Comparison of ENCODE assay signal across 15 cellular contexts in genomic region chr10:119768455-119769094, GRCh38. TPM values are rescaled to one million over a fixed set of nuclear protein-coding genes. Genes with fewer than 3 reads are reported as not detected.
DNase-seq lines count a peak whose midpoint lies in the region; ATAC-seq and TF ChIP-seq lines count a peak whose summit lies in the region.
"Had no signal": no experiment of that assay in that cellular context is flagged by ENCODE, and none has a peak within 500 bp of the region (broad histone marks: within the 10 kb centered on the region; RNA-seq: fewer than 3 reads in every experiment).

No MANE protein-coding gene starts in this region.

- no peak overlapping the region for H3K4me3 ChIP-seq in mammary epithelial cell (replicated peaks in 1 of 3; ENCODE audit: insufficient read depth in 1 of 3, low read depth in 2 of 3, low read length in 3 of 3)
- no peak overlapping the region for H3K4me3 ChIP-seq in left lung
- H3K4me3 ChIP-seq in uterus, result no peak overlapping the region
- H3K4me3 ChIP-seq: adrenal gland; BLaER1 treated with 17β-estradiol and CSF1 and Interleukin-3, amounts not matched to agents 10 nM and 100 nM had no signal

- H3K4me1 ChIP-seq in mammary epithelial cell (ENCODE audit: insufficient read depth, low read length), result peaks cover 32% of the 10 kb centered on the region
- peaks cover 8 to 29% of the 10 kb centered on the region in 2 donors for H3K4me1 ChIP-seq in left lung
- H3K4me1 ChIP-seq in uterus, result peaks cover 0 to 21% of the 10 kb centered on the region in 2 donors

- no TSS peak for BruUV-seq in mammary epithelial cell (replicated peaks; lab: Mats Ljungman, UMichigan)

- H3K9ac ChIP-seq in mammary epithelial cell (ENCODE audit: insufficient read depth, low read length), result no peak overlapping the region
- H3K9ac ChIP-seq: BLaER1 treated with 17β-estradiol and CSF1 and Interleukin-3, amounts not matched to agents 10 nM and 100 nM had no signal

- peak; percentile 16 for DNase-seq in NCI-H226
- DNase-seq in mammary epithelial cell, result peak; percentile 72
- no peak for DNase-seq in left lung
- peak in 1 of 2 donors; percentile 31 for DNase-seq in uterus
- no peak for DNase-seq in iPS-NIHi7 (ENCODE audit: extremely low spot score)
- no peak for DNase-seq in retina
- DNase-seq: activated CD4-positive, alpha-beta T cell treated with anti-CD3 and anti-CD28 coated beads, Interleukin-2, amount 50 U/mL, for 48 hours; adrenal gland; H7; mesenchymal stem cell; NCI-H1436 had no signal

- H3K36me3 ChIP-seq in mammary epithelial cell (ENCODE audit: insufficient read depth, low read length) (no peaks in the 10 kb centered on the region), left lung (no peaks in the 10 kb centered on the region), uterus (no peaks in the 10 kb centered on the region)
- H3K36me3 ChIP-seq: adrenal gland, neutrophil had no signal

- CTCF ChIA-PET in mammary epithelial cell (lab: Charles Lee; ENCODE audit: low non-redundant PET), result no interaction called here

- no peaks in the 10 kb centered on the region for H4K20me1 ChIP-seq in mammary epithelial cell (ENCODE audit: insufficient read depth, low read length)

- no peak for TF ChIP-seq POLR2A in uterus (IDR thresholded peaks at IDR 0.05)

- peaks cover 20% of the 10 kb centered on the region for H3K79me2 ChIP-seq in mammary epithelial cell (ENCODE audit: insufficient read depth, low read length)

- intact Hi-C loops in mammary epithelial cell (cut with micrococcal nuclease) (loop anchor here (10.0 kb wide), 1 partner anchor 736 kb away; no protein-coding TSS in a partner anchor), left lung (cut with DNase I) (no loop called here), uterus (cut with DNase I; ENCODE audit: low total_unique reads) (no loop called here)

- H2AFZ ChIP-seq in mammary epithelial cell (ENCODE audit: low read depth, low read length), result no peak overlapping the region

- no peak for TF ChIP-seq CTCF in mammary epithelial cell (conservative IDR thresholded peaks at IDR 0.05 in 1 of 2, IDR thresholded peaks at IDR 0.05 in 1 of 2; ENCODE audit: extremely low read depth in 1 of 2, insufficient read depth in 1 of 2, low read depth in 1 of 2, low read length in 2 of 2)
- no peak for TF ChIP-seq CTCF in left lung (IDR thresholded peaks at IDR 0.05)
- TF ChIP-seq CTCF in uterus (IDR thresholded peaks at IDR 0.05), result no peak

- in situ Hi-C loops in mammary epithelial cell (cut with MboI; ENCODE audit: low sequenced_read_pairs in 2 of 2), result no loop called here

- H3K9me3 ChIP-seq in mammary epithelial cell (replicated peaks; ENCODE audit: insufficient read depth, low read length) (no peaks in the 10 kb centered on the region), left lung (no peaks in the 10 kb centered on the region), uterus (no peaks in the 10 kb centered on the region)
- H3K9me3 ChIP-seq: adrenal gland, neutrophil had no signal

- ATAC-seq in left lung, result peak; percentile 91
- ATAC-seq in HG03039 (IDR thresholded peaks at IDR 0.05; ENCODE audit: unreplicated experiment), result no peak
- ATAC-seq: stimulated activated effector memory CD8-positive, alpha-beta T cell treated with anti-CD3 and anti-CD28 coated beads, Interleukin-12 subunit alpha, Interleukin-12 subunit beta, amount 100 ng/mL, for 72 hours had no signal

- WGBS in mammary epithelial cell (ENCODE audit: low coverage, missing lambda C conversion rate), result 60% methylated on average over 3 of the region's 4 CpGs

- H3K27ac ChIP-seq in mammary epithelial cell (ENCODE audit: insufficient read depth, low read depth, low read length), result no peak overlapping the region
- peak overlapping the region; percentile 4 to 37 for H3K27ac ChIP-seq in left lung
- peak overlapping the region; percentile 67 to 71 for H3K27ac ChIP-seq in uterus
- H3K27ac ChIP-seq: adrenal gland; BLaER1 treated with 17β-estradiol and CSF1 and Interleukin-3, amounts not matched to agents 10 nM and 100 nM; neutrophil had no signal

- H3K4me2 ChIP-seq in mammary epithelial cell (ENCODE audit: insufficient read depth, low read depth, low read length), result peak overlapping the region; percentile 5

- dilution Hi-C loops in mammary epithelial cell (cut with HindIII; ENCODE audit: low sequenced_read_pairs), result loop anchor here (5.0 kb wide), 1 partner anchor 79 kb away; no protein-coding TSS in a partner anchor

- H3K27me3 ChIP-seq in mammary epithelial cell (ENCODE audit: insufficient read depth, low read length) (no peaks in the 10 kb centered on the region), left lung (no peaks in the 10 kb centered on the region), uterus (no peaks in the 10 kb centered on the region)
- H3K27me3 ChIP-seq: adrenal gland; BLaER1 treated with 17β-estradiol and CSF1 and Interleukin-3, amounts not matched to agents 10 nM and 100 nM; neutrophil had no signal

RNA-seq across cellular contexts. Expression of gene INPP5F, which starts 42.7 kb away (rescaled TPM):
- total RNA-seq in mammary epithelial cell, result 10 to 100 TPM; 19.3 to 22.1 TPM
- polyA plus RNA-seq in mammary epithelial cell, result 9.8 TPM
- 12.5 TPM for polyA minus RNA-seq in mammary epithelial cell
- 10 to 100 TPM; 10.9 to 18.6 TPM for total RNA-seq in left lung
- 10 to 100 TPM; 14.3 to 67.3 (median 27.8) TPM for total RNA-seq in uterus

Comparison
In these comparisons a context has a peak if more than half of its experiments do, and no peak if none do; other contexts are left out.
1. DNase-seq: peak in NCI-H226 (single experiment) and mammary epithelial cell (single experiment); none in left lung (0 of 2), iPS-NIHi7 (single experiment) and retina (single experiment).